Comparison of ENCODE assay signal across 18 cellular contexts in the genomic region with DNA sequence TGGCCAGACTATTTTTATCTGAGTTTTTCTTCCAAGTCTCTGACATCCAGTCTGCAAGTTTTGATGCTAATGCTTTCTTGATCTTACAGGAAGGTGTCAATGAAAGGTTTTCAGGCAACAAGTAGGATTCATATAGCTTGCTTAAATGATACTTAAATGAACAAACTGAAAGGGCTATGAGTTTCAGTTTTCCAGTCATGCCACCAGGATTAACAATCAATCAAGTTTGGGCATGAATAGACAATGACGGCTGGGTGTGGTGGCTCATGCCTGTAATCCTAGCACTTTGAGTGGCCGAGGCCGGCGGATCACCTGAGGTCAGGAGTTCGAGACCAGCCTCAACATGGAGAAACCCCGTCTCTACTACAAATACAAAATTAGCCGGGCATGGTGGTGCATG. TPM values are rescaled to one million over a fixed set of nuclear protein-coding genes. Genes with fewer than 3 reads are reported as not detected.
DNase-seq lines count a peak whose midpoint lies in the region; ATAC-seq, FAIRE-seq and TF ChIP-seq lines count a peak whose summit lies in the region.
"Had no signal": no experiment of that assay in that cellular context is flagged by ENCODE, and none has a peak within 500 bp of the region (broad histone marks: within the 10 kb centered on the region; RNA-seq: fewer than 3 reads in every experiment).

No MANE protein-coding gene starts in this region.

- H3K27me3 Mint-ChIP-seq in MCF 10A (ENCODE audit: insufficient read depth, unreplicated experiment) = no peaks in the 10 kb centered on the region

- TF ChIP-seq CTCF in MCF 10A (IDR thresholded peaks at IDR 0.05; ENCODE audit: unreplicated experiment) (no peak), breast epithelium (IDR thresholded peaks at IDR 0.05) (no peak), bronchial epithelial cell (IDR thresholded peaks at IDR 0.05; ENCODE audit: insufficient read depth, low read length, severe bottlenecking) (no peak), foreskin keratinocyte (conservative IDR thresholded peaks at IDR 0.05) (no peak), left lung (IDR thresholded peaks at IDR 0.05) (no peak)

- no peaks in the 10 kb centered on the region for H3K36me3 ChIP-seq in breast epithelium
- no peaks in the 10 kb centered on the region for H3K36me3 ChIP-seq in bronchial epithelial cell (ENCODE audit: control insufficient read depth, insufficient read depth, low read length)
- no peaks in the 10 kb centered on the region for H3K36me3 ChIP-seq in left lung
- H3K36me3 ChIP-seq: HAP-1 had no signal

- no peak for FAIRE-seq in bronchial epithelial cell (lab: Jason Lieb, UNC)
- FAIRE-seq: GM12892, H1 had no signal

- ATAC-seq in foreskin keratinocyte (peak; percentile 58), GM21723 (IDR thresholded peaks at IDR 0.05; ENCODE audit: unreplicated experiment) (no peak), left lung (no peak), GM21360 (IDR thresholded peaks at IDR 0.05; ENCODE audit: unreplicated experiment) (no peak)
- ATAC-seq: CD8-positive, alpha-beta T cell had no signal

- H3K4me1 Mint-ChIP-seq in MCF 10A (ENCODE audit: insufficient read depth, unreplicated experiment) = peaks cover 19% of the 10 kb centered on the region

- H3K4me3 ChIP-seq in breast epithelium (no peak overlapping the region), bronchial epithelial cell (ENCODE audit: low read depth, low read length) (no peak overlapping the region), left lung (no peak overlapping the region)
- H3K4me3 ChIP-seq: HAP-1 had no signal

- H3K27ac Mint-ChIP-seq in MCF 10A (ENCODE audit: low read depth, unreplicated experiment) = no peak overlapping the region
- H3K27ac Mint-ChIP-seq: CD14-positive monocyte; CD8-positive, alpha-beta T cell had no signal

- peaks cover 14% of the 10 kb centered on the region for H3K36me3 Mint-ChIP-seq in MCF 10A (ENCODE audit: insufficient read depth, unreplicated experiment)
- H3K36me3 Mint-ChIP-seq: CD8-positive, alpha-beta T cell had no signal

- TF ChIP-seq POLR2A in breast epithelium (IDR thresholded peaks at IDR 0.05) = no peak

- no peaks in the 10 kb centered on the region for H3K9me3 Mint-ChIP-seq in MCF 10A (ENCODE audit: unreplicated experiment)
- H3K9me3 Mint-ChIP-seq: CD8-positive, alpha-beta T cell had no signal

- H3K4me1 ChIP-seq in breast epithelium = no peaks in the 10 kb centered on the region
- H3K4me1 ChIP-seq in foreskin keratinocyte = peaks cover 23% of the 10 kb centered on the region
- H3K4me1 ChIP-seq in left lung = no peaks in the 10 kb centered on the region
- H3K4me1 ChIP-seq: Caco-2, HAP-1 had no signal

- H3K27ac ChIP-seq in breast epithelium = no peak overlapping the region
- H3K27ac ChIP-seq in foreskin keratinocyte = peak overlapping the region; percentile 83
- no peak overlapping the region for H3K27ac ChIP-seq in left lung
- H3K27ac ChIP-seq: 22Rv1, HL-60 had no signal

- CTCF ChIA-PET in MCF 10A (lab: Yijun Ruan, JAX) = interaction anchor here (0.9 to 1.7 kb wide), 3 partner anchors 32 to 82 kb away, joined by 3 read pairs; no protein-coding TSS in a partner anchor

- DNase-seq in MCF 10A (ENCODE audit: unreplicated experiment) = peak; percentile 70
- no peak for DNase-seq in breast epithelium (ENCODE audit: low spot score in 2 of 2)
- DNase-seq in bronchial epithelial cell (ENCODE audit: low read depth) = peak; percentile 93
- peak; percentile 74 to 90 for DNase-seq in foreskin keratinocyte
- no peak for DNase-seq in left lung
- no peak for DNase-seq in COLO829 (ENCODE audit: low spot score)
- DNase-seq: Caco-2; CD8-positive, alpha-beta T cell; DND-41; GDM1 had no signal

- no peak overlapping the region for H3K4me3 Mint-ChIP-seq in MCF 10A (ENCODE audit: unreplicated experiment)
- H3K4me3 Mint-ChIP-seq: CD14-positive monocyte; CD8-positive, alpha-beta T cell had no signal

- H3K9me3 ChIP-seq in breast epithelium = no peaks in the 10 kb centered on the region
- H3K9me3 ChIP-seq in left lung = no peaks in the 10 kb centered on the region
- H3K9me3 ChIP-seq: Caco-2, HAP-1 had no signal

- POLR2A ChIA-PET in MCF 10A (lab: Yijun Ruan, JAX) = interaction anchor here (0.6 kb wide), 2 partner anchors 11 to 33 kb away, joined by 3 to 4 read pairs; no protein-coding TSS in a partner anchor

- no TSS peak for BruUV-seq in MCF 10A (replicated peaks; lab: Mats Ljungman, UMichigan)

- H3K27me3 ChIP-seq in breast epithelium (no peaks in the 10 kb centered on the region), bronchial epithelial cell (ENCODE audit: control insufficient read depth, insufficient read depth, low read length) (no peaks in the 10 kb centered on the region), foreskin keratinocyte (no peaks in the 10 kb centered on the region), left lung (no peaks in the 10 kb centered on the region)

- intact Hi-C loops in MCF 10A (cut with micrococcal nuclease) = loop anchor here (5.0 kb wide), 1 partner anchor 33 kb away; the partner anchor contains the start of gene SLC16A1
- intact Hi-C loops in breast epithelium (cut with DNase I; ENCODE audit: low total_unique reads) = no loop called here
- intact Hi-C loops in left lung (cut with DNase I) = no loop called here

RNA-seq across cellular contexts. Expression of gene SLC16A1, which starts 34.3 kb away (rescaled TPM):
- total RNA-seq in MCF 10A (2022) = 142 and 148 TPM in 2 replicates
- 10 to 100 TPM; 15.4 to 28.2 (median 15.7) TPM for total RNA-seq in breast epithelium
- total RNA-seq in bronchial epithelial cell = 180 and 213 TPM in 2 replicates
- 98.8 and 99.6 TPM in 2 replicates for total RNA-seq in foreskin keratinocyte
- polyA plus RNA-seq in foreskin keratinocyte = 32.4 and 36.5 TPM in 2 replicates
- total RNA-seq in left lung = 10 to 100 TPM; 14.5 to 14.7 TPM

Comparison
In these comparisons a context has a peak if more than half of its experiments do, and no peak if none do; other contexts are left out.
1. DNase-seq: peak in MCF 10A (single experiment), bronchial epithelial cell (single experiment) and foreskin keratinocyte (2 of 2); none in breast epithelium (0 of 2), left lung (0 of 2) and COLO829 (single experiment).